Comparison of ENCODE assay signal across 1 cellular context in genomic region chr5:133921899-133922468, GRCh38.
TF ChIP-seq lines count a peak whose summit lies in the region.

No MANE protein-coding gene starts in this region.

TF ChIP-seq in GM23338, 12 proteins besides CTCF, POLR2A, EP300 and RAD21 (continued from another document):
- TF ChIP-seq ZNF462 (CRISPR knock-in tag; IDR thresholded peaks at IDR 0.05) (no peak), STAT1 (IDR thresholded peaks at IDR 0.05; ENCODE audit: unreplicated experiment) (no peak)
